8 cellular contexts compared by ENCODE assay signal in the genomic region with DNA sequence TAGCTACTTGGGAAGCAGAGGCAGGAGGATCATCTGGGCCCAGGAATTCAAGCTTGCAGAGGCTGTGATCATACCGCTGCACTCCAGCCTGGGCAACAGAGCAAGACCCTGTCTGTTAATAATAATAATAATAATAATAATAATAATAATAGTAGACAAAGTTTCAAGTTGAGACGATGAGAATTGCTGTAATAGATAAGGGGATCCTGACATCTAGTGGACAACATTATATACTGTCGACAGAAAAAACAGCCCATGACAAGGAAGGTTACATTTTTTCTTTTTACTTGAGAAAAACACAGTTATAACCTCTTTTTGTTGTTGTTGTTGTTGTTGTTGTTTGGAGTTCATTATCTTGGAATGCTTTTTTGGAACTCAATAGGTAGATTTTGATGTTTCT. TPM values are rescaled to one million over a fixed set of nuclear protein-coding genes. Genes with fewer than 3 reads are reported as not detected.
DNase-seq lines count a peak whose midpoint lies in the region; ATAC-seq and TF ChIP-seq lines count a peak whose summit lies in the region.

No MANE protein-coding gene starts in this region.

- H3K27ac Mint-ChIP-seq in type B pancreatic cell = no peak overlapping the region
- H3K27ac Mint-ChIP-seq in activated CD4-positive, alpha-beta memory T cell treated with anti-CD3 and anti-CD28 coated beads for 36 hours = no peak overlapping the region

- POLR2A ChIA-PET in activated CD4-positive, alpha-beta memory T cell treated with anti-CD3 and anti-CD28 coated beads for 36 hours (lab: Charles Lee) = interaction anchor here (1.5 to 1.8 kb wide), 3 partner anchors 35 to 152 kb away, joined by 5 to 7 read pairs (median 7); partner anchors contain the start of gene GNPDA1

- no peaks in the 10 kb centered on the region for H3K4me1 ChIP-seq in adrenal gland (replicated peaks in 1 of 2)

- no peaks in the 10 kb centered on the region for H3K9me3 Mint-ChIP-seq in type B pancreatic cell
- no peaks in the 10 kb centered on the region for H3K9me3 Mint-ChIP-seq in activated CD4-positive, alpha-beta memory T cell treated with anti-CD3 and anti-CD28 coated beads for 36 hours

- no peak overlapping the region for H3K27ac ChIP-seq in adrenal gland

- no peak for TF ChIP-seq POLR2A in adrenal gland (IDR thresholded peaks at IDR 0.05)

- H3K9me3 ChIP-seq in adrenal gland (replicated peaks in 1 of 3) = no peaks in the 10 kb centered on the region

- H3K4me3 Mint-ChIP-seq in type B pancreatic cell = no peak overlapping the region
- H3K4me3 Mint-ChIP-seq in activated CD4-positive, alpha-beta memory T cell treated with anti-CD3 and anti-CD28 coated beads for 36 hours = no peak overlapping the region

- no peak for ATAC-seq in GM18867 (IDR thresholded peaks at IDR 0.05; ENCODE audit: unreplicated experiment)

- DNase-seq in DMS53 (lab: John Stamatoyannopoulos, UW) (peak; percentile 66), Kasumi-1 (lab: John Stamatoyannopoulos, UW) (peak; percentile 59 to 68), adrenal gland (no peak), inferior parietal cortex (ENCODE audit: extremely low spot score) (peak; percentile 50), type B pancreatic cell (ENCODE audit: extremely low spot score, unreplicated experiment) (no peak), NCI-H2107 treated with DMSO at 0.1 percent for 48 hours (lab: John Stamatoyannopoulos, UW; ENCODE audit: unreplicated experiment) (no peak)
- no peak for DNase-seq in activated CD4-positive, alpha-beta memory T cell treated with anti-CD3 and anti-CD28 coated beads for 36 hours

- TF ChIP-seq CTCF in adrenal gland (IDR thresholded peaks at IDR 0.05) (peak; percentile 35 to 76 (median 62)), type B pancreatic cell (conservative IDR thresholded peaks at IDR 0.05) (peak; percentile 81)

- H3K36me3 Mint-ChIP-seq in type B pancreatic cell = peaks cover 13% of the 10 kb centered on the region
- peaks cover 30% of the 10 kb centered on the region for H3K36me3 Mint-ChIP-seq in activated CD4-positive, alpha-beta memory T cell treated with anti-CD3 and anti-CD28 coated beads for 36 hours

- no peaks in the 10 kb centered on the region for H3K27me3 ChIP-seq in adrenal gland

- H3K36me3 ChIP-seq in adrenal gland (replicated peaks in 1 of 2) = peaks cover 0 to 64% of the 10 kb centered on the region in 2 donors

- no peaks in the 10 kb centered on the region for H3K4me1 Mint-ChIP-seq in type B pancreatic cell (ENCODE audit: unreplicated experiment)
- H3K4me1 Mint-ChIP-seq in activated CD4-positive, alpha-beta memory T cell treated with anti-CD3 and anti-CD28 coated beads for 36 hours (ENCODE audit: low read depth) = peaks cover 2% of the 10 kb centered on the region

- CTCF ChIA-PET in activated CD4-positive, alpha-beta memory T cell treated with anti-CD3 and anti-CD28 coated beads for 36 hours (lab: Charles Lee) = interaction anchor here (0.6 to 8.4 kb wide), 27 partner anchors 11 to 554 kb away, joined by 3 to 197 read pairs (median 4); partner anchors contain the start of genes GNPDA1 and NDFIP1

- 21 to 44% (median 35%) methylated on average over 3 of the region's 3 CpGs for WGBS in adrenal gland, 4 donors

- intact Hi-C loops in adrenal gland (cut with DNase I) = loop anchor here (2.0 to 5.0 kb wide), 2 partner anchors 35 to 152 kb away; partner anchors contain the start of gene NDFIP1 (in 1 of the 2)
- intact Hi-C loops in activated CD4-positive, alpha-beta memory T cell treated with anti-CD3 and anti-CD28 coated beads for 36 hours (cut with micrococcal nuclease) = loop anchor here (1.0 to 5.0 kb wide), 3 partner anchors 37 to 451 kb away; partner anchors contain the start of gene NDFIP1

- no peaks in the 10 kb centered on the region for H3K27me3 Mint-ChIP-seq in type B pancreatic cell
- no peaks in the 10 kb centered on the region for H3K27me3 Mint-ChIP-seq in activated CD4-positive, alpha-beta memory T cell treated with anti-CD3 and anti-CD28 coated beads for 36 hours

- no peak overlapping the region for H3K4me3 ChIP-seq in adrenal gland

RNA-seq across cellular contexts. Expression of gene NDFIP1, which starts 35.3 kb away (rescaled TPM):
- 100 to 1,000 TPM in 3 of 8 donors, 10 to 100 TPM in 5; 70.6 to 313 (median 90.6) TPM for total RNA-seq in adrenal gland
- polyA plus RNA-seq in adrenal gland = 100 to 1,000 TPM in 1 of 3 donors, 10 to 100 TPM in 2; 26.7 to 121 (median 31.5) TPM
- total RNA-seq in type B pancreatic cell (ENCODE audit: low replicate concordance) = 57.7 and 59.3 TPM in 2 replicates
- total RNA-seq in activated CD4-positive, alpha-beta memory T cell treated with anti-CD3 and anti-CD28 coated beads for 36 hours = 10 to 100 TPM; 74.6 to 76.4 TPM

Comparison
In these comparisons a context has a peak if more than half of its experiments do, and no peak if none do; other contexts are left out.
1. DNase-seq: peak in DMS53 (single experiment), Kasumi-1 (2 of 2) and inferior parietal cortex (single experiment); none in adrenal gland (0 of 7), type B pancreatic cell (single experiment), NCI-H2107 treated with DMSO at 0.1 percent for 48 hours (single experiment) and activated CD4-positive, alpha-beta memory T cell treated with anti-CD3 and anti-CD28 coated beads for 36 hours (single experiment).